ENCODE assay signal across 16 cellular contexts in genomic region chr16:81551821-81552304, GRCh38.
A peak's percentile ranks its signal among the peaks of the same experiment; 100 is the strongest.
DNase-seq lines count a peak whose midpoint lies in the region; ATAC-seq and TF ChIP-seq lines count a peak whose summit lies in the region.
"Had no signal": no experiment of that assay in that cellular context is flagged by ENCODE, and none has a peak within 500 bp of the region (broad histone marks: within the 10 kb centered on the region; RNA-seq: fewer than 3 reads in every experiment).

No MANE protein-coding gene starts in this region.

- POLR2A ChIA-PET in activated CD8-positive, alpha-beta T cell treated with anti-CD3 and anti-CD28 coated beads, Interleukin-2, amount 10 ng/mL, durations not matched to agents 7 days and 5 days (lab: Charles Lee), result no interaction called here

- H3K27me3 ChIP-seq in heart right ventricle, result no peaks in the 10 kb centered on the region
- no peaks in the 10 kb centered on the region for H3K27me3 ChIP-seq in neutrophil
- H3K27me3 ChIP-seq: suprapubic skin had no signal

- H3K9me3 ChIP-seq in heart right ventricle (no peaks in the 10 kb centered on the region), neutrophil (no peaks in the 10 kb centered on the region)
- H3K9me3 ChIP-seq: suprapubic skin had no signal

- DNase-seq in EH (ENCODE audit: low read depth) (peak; percentile 31), heart right ventricle (peak; percentile 42 to 58), GM10266 (ENCODE audit: extremely low spot score) (no peak), DMS153 (lab: John Stamatoyannopoulos, UW) (no peak)
- DNase-seq in activated CD8-positive, alpha-beta T cell treated with anti-CD3 and anti-CD28 coated beads, Interleukin-2, amount 10 ng/mL, durations not matched to agents 7 days and 5 days, result no peak
- DNase-seq: activated effector memory CD4-positive, alpha-beta T cell treated with anti-CD3 and anti-CD28 coated beads, Interleukin-2, amount 50 U/mL, for 16 hours; NCI-H1930; PC-9; stimulated activated CD4-positive, alpha-beta T cell treated with anti-CD3 and anti-CD28 coated beads, Interleukin-2, amount 100 ng/mL, for 24 hours had no signal

- no peaks in the 10 kb centered on the region for H3K27me3 Mint-ChIP-seq in activated CD8-positive, alpha-beta T cell treated with anti-CD3 and anti-CD28 coated beads, Interleukin-2, amount 10 ng/mL, durations not matched to agents 7 days and 5 days (ENCODE audit: low read depth)

- intact Hi-C loops in heart right ventricle (cut with DNase I), result loop anchor here in 1 of 10 donors (5.0 kb wide), 1 partner anchor 60 kb away; no protein-coding TSS in a partner anchor

- peaks cover 20% of the 10 kb centered on the region for H3K36me3 Mint-ChIP-seq in activated CD8-positive, alpha-beta T cell treated with anti-CD3 and anti-CD28 coated beads, Interleukin-2, amount 10 ng/mL, durations not matched to agents 7 days and 5 days (ENCODE audit: low read depth)
- H3K36me3 Mint-ChIP-seq: WTC11 had no signal

- no peak for TF ChIP-seq CTCF in heart right ventricle (IDR thresholded peaks at IDR 0.05)
- TF ChIP-seq CTCF in neutrophil (IDR thresholded peaks at IDR 0.05), result no peak
- TF ChIP-seq CTCF in GM10266 (IDR thresholded peaks at IDR 0.05; ENCODE audit: control insufficient read depth, insufficient read depth, low read depth, missing control alignments), result no peak

- WGBS in heart right ventricle, 2 donors, result 50 to 60% methylated on average over 11 of the region's 11 CpGs

- CTCF ChIA-PET in activated CD8-positive, alpha-beta T cell treated with anti-CD3 and anti-CD28 coated beads, Interleukin-2, amount 10 ng/mL, durations not matched to agents 7 days and 5 days (lab: Charles Lee), result no interaction called here

- H3K27ac ChIP-seq in heart right ventricle, result peak overlapping the region in 7 of 10 donors; percentile 2 to 80 (median 53)
- peak overlapping the region; percentile 64 for H3K27ac ChIP-seq in neutrophil
- H3K27ac ChIP-seq: PC-9 had no signal

- H3K36me3 ChIP-seq in heart right ventricle (no peaks in the 10 kb centered on the region), neutrophil (peaks cover 8% of the 10 kb centered on the region)
- H3K36me3 ChIP-seq: suprapubic skin had no signal

- H3K4me3 Mint-ChIP-seq in activated CD8-positive, alpha-beta T cell treated with anti-CD3 and anti-CD28 coated beads, Interleukin-2, amount 10 ng/mL, durations not matched to agents 7 days and 5 days, result no peak overlapping the region
- H3K4me3 Mint-ChIP-seq: WTC11 had no signal

- peak overlapping the region; percentile 20 for H3K27ac Mint-ChIP-seq in activated CD8-positive, alpha-beta T cell treated with anti-CD3 and anti-CD28 coated beads, Interleukin-2, amount 10 ng/mL, durations not matched to agents 7 days and 5 days

- H3K4me1 Mint-ChIP-seq in activated CD8-positive, alpha-beta T cell treated with anti-CD3 and anti-CD28 coated beads, Interleukin-2, amount 10 ng/mL, durations not matched to agents 7 days and 5 days (ENCODE audit: low read depth), result peaks cover 51% of the 10 kb centered on the region

- peaks cover 16 to 89% (median 64%) of the 10 kb centered on the region in 9 donors for H3K4me1 ChIP-seq in heart right ventricle
- peaks cover 41 to 48% of the 10 kb centered on the region in 2 experiments for H3K4me1 ChIP-seq in neutrophil (ENCODE audit: control insufficient read depth in 1 of 2, insufficient read depth in 1 of 2, low read depth in 1 of 2, low read length in 1 of 2)

- no peak for ATAC-seq in activated CD8-positive, alpha-beta T cell treated with anti-CD3 and anti-CD28 coated beads, Interleukin-2, amount 10 ng/mL, durations not matched to agents 7 days and 5 days
- ATAC-seq in heart right ventricle, result peak; percentile 25 to 81 (median 69)
- ATAC-seq in GM18868 (IDR thresholded peaks at IDR 0.05; ENCODE audit: unreplicated experiment), result no peak
- no peak for ATAC-seq in GM19328 (IDR thresholded peaks at IDR 0.05; ENCODE audit: unreplicated experiment)

- no peaks in the 10 kb centered on the region for H3K9me3 Mint-ChIP-seq in activated CD8-positive, alpha-beta T cell treated with anti-CD3 and anti-CD28 coated beads, Interleukin-2, amount 10 ng/mL, durations not matched to agents 7 days and 5 days (ENCODE audit: insufficient read depth)
- H3K9me3 Mint-ChIP-seq: WTC11 had no signal

- H3K4me3 ChIP-seq in heart right ventricle (no peak overlapping the region), neutrophil (ENCODE audit: low read depth in 1 of 2, low read length in 1 of 2) (no peak overlapping the region)
- H3K4me3 ChIP-seq: coronary artery, GM12878, PC-9, suprapubic skin had no signal

Comparison
In these comparisons a context has a peak if more than half of its experiments do, and no peak if none do; other contexts are left out.
1. DNase-seq: peak in EH (single experiment) and heart right ventricle (2 of 2); none in activated CD8-positive, alpha-beta T cell treated with anti-CD3 and anti-CD28 coated beads, Interleukin-2, amount 10 ng/mL, durations not matched to agents 7 days and 5 days (single experiment), GM10266 (single experiment) and DMS153 (single experiment).
2. ATAC-seq: peak in heart right ventricle (8 of 8); none in activated CD8-positive, alpha-beta T cell treated with anti-CD3 and anti-CD28 coated beads, Interleukin-2, amount 10 ng/mL, durations not matched to agents 7 days and 5 days (single experiment), GM18868 (single experiment) and GM19328 (single experiment).